13 cellular contexts compared by ENCODE assay signal in genomic region chr15:74378853-74379252, GRCh38. TPM values are rescaled to one million over a fixed set of nuclear protein-coding genes. Genes with fewer than 3 reads are reported as not detected.
DNase-seq lines count a peak whose midpoint lies in the region; ATAC-seq, FAIRE-seq and TF ChIP-seq lines count a peak whose summit lies in the region.
"Had no signal": no experiment of that assay in that cellular context is flagged by ENCODE, and none has a peak within 500 bp of the region (broad histone marks: within the 10 kb centered on the region; RNA-seq: fewer than 3 reads in every experiment).

No MANE protein-coding gene starts in this region.

- no CpG with 5 or more reads among the region's 9 CpGs for WGBS in trophoblast cell (ENCODE audit: extremely low coverage, insufficient coverage, insufficient read length)

- peaks cover 6% of the 10 kb centered on the region for H3K4me1 Mint-ChIP-seq in astrocyte (ENCODE audit: low read depth, unreplicated experiment)

- H2BK120ac ChIP-seq in trophoblast cell (ENCODE audit: insufficient read depth, low read length, poor library complexity): peak overlapping the region; percentile 88

- no peaks in the 10 kb centered on the region for H3K9me2 ChIP-seq in OCI-LY7 (ENCODE audit: insufficient read depth, low read length)

- POLR2A ChIA-PET in OCI-LY7 (lab: Charles Lee): no interaction called here

- H3K9me3 Mint-ChIP-seq in astrocyte (ENCODE audit: unreplicated experiment): no peaks in the 10 kb centered on the region

- H3K23ac ChIP-seq in trophoblast cell (ENCODE audit: low read length): no peak overlapping the region

- no peak overlapping the region for H3K4me3 ChIP-seq in astrocyte (ENCODE audit: insufficient read depth, low read depth, low read length)
- H3K4me3 ChIP-seq in trophoblast cell (ENCODE audit: low read depth, low read length): no peak overlapping the region
- no peak overlapping the region for H3K4me3 ChIP-seq in OCI-LY7 (ENCODE audit: low read depth, low read length, poor library complexity, severe bottlenecking)
- H3K4me3 ChIP-seq in colonic mucosa: no peak overlapping the region
- H3K4me3 ChIP-seq: breast epithelium had no signal

- H4K12ac ChIP-seq in trophoblast cell (ENCODE audit: low read depth, low read length): no peak overlapping the region

- H3K18ac ChIP-seq in trophoblast cell (ENCODE audit: low read length): no peak overlapping the region

- H3K27me3 ChIP-seq in astrocyte (ENCODE audit: insufficient read depth, low read length): no peaks in the 10 kb centered on the region
- H3K27me3 ChIP-seq in trophoblast cell (ENCODE audit: insufficient read depth, low read length): no peaks in the 10 kb centered on the region
- H3K27me3 ChIP-seq in colonic mucosa: no peaks in the 10 kb centered on the region
- H3K27me3 ChIP-seq: breast epithelium had no signal

- H2AK5ac ChIP-seq in trophoblast cell (ENCODE audit: low read length): no peak overlapping the region

- TF ChIP-seq CTCF in astrocyte (IDR thresholded peaks at IDR 0.05; ENCODE audit: insufficient read depth, low read depth, low read length) (no peak), OCI-LY7 (conservative IDR thresholded peaks at IDR 0.05; ENCODE audit: low read length) (no peak), colonic mucosa (IDR thresholded peaks at IDR 0.05) (no peak)

- H3K14ac ChIP-seq in trophoblast cell (ENCODE audit: low read length): no peak overlapping the region

- no peak for FAIRE-seq in astrocyte (lab: Jason Lieb, UNC)

- H4K91ac ChIP-seq in trophoblast cell (ENCODE audit: low read depth, low read length): peak overlapping the region; percentile 99

- CTCF ChIA-PET in OCI-LY7 (lab: Charles Lee; ENCODE audit: unreplicated experiment): interaction anchor here (1.0 kb wide), 1 partner anchor 55 kb away, joined by 3 read pairs; no protein-coding TSS in a partner anchor

- no peak overlapping the region for H4K8ac ChIP-seq in trophoblast cell (ENCODE audit: low read depth, low read length)

- H2BK12ac ChIP-seq in trophoblast cell (ENCODE audit: low read length): no peak overlapping the region

- no peaks in the 10 kb centered on the region for H3K79me2 ChIP-seq in astrocyte (ENCODE audit: insufficient read depth, low read length)
- peaks cover 4% of the 10 kb centered on the region for H3K79me2 ChIP-seq in trophoblast cell (ENCODE audit: control insufficient read depth, insufficient read depth, low read length, poor library complexity)
- H3K79me2 ChIP-seq in OCI-LY7 (ENCODE audit: insufficient read depth, low read depth, low read length): no peaks in the 10 kb centered on the region

- H3K4me2 ChIP-seq in astrocyte (ENCODE audit: low read length): peak overlapping the region; percentile 49
- peak overlapping the region; percentile 18 for H3K4me2 ChIP-seq in trophoblast cell (ENCODE audit: low read length)
- no peak overlapping the region for H3K4me2 ChIP-seq in OCI-LY7 (ENCODE audit: low read length)

- H3K4me1 ChIP-seq in astrocyte (ENCODE audit: insufficient read depth, low read length) (peaks cover 33% of the 10 kb centered on the region), trophoblast cell (ENCODE audit: control insufficient read depth in 1 of 2, insufficient read depth in 2 of 2, low read length in 2 of 2) (peaks cover 19 to 31% of the 10 kb centered on the region in 2 experiments), OCI-LY7 (ENCODE audit: insufficient read depth, low read length, poor library complexity, severe bottlenecking) (peaks cover 28% of the 10 kb centered on the region), colonic mucosa (no peaks in the 10 kb centered on the region)

- peak overlapping the region; percentile 66 for H2BK5ac ChIP-seq in trophoblast cell (ENCODE audit: low read depth, low read length, poor library complexity)

- peak overlapping the region; percentile 55 for H3K9ac ChIP-seq in astrocyte (ENCODE audit: low read length)
- H3K9ac ChIP-seq in trophoblast cell (ENCODE audit: low read length): no peak overlapping the region
- no peak overlapping the region for H3K9ac ChIP-seq in colonic mucosa (ENCODE audit: low read depth in 2 of 2, low read length in 2 of 2)

- peak overlapping the region; percentile 50 for H3K27ac Mint-ChIP-seq in astrocyte (ENCODE audit: unreplicated experiment)

- no peak overlapping the region for H3K4ac ChIP-seq in trophoblast cell (ENCODE audit: low read depth, low read length)

- peak; percentile 49 for DNase-seq in EH (ENCODE audit: low read depth)
- peak; percentile 97 for DNase-seq in NCI-H226
- DNase-seq in astrocyte (ENCODE audit: low read depth): peak; percentile 83
- DNase-seq in trophoblast cell: peak; percentile 99
- DNase-seq in OCI-LY7 (ENCODE audit: low spot score): no peak
- no peak for DNase-seq in colonic mucosa
- no peak for DNase-seq in occipital lobe (lab: John Stamatoyannopoulos, UW)
- DNase-seq: DMS79 treated with DMSO at 0.1 percent for 48 hours, NCI-H2029 had no signal

- intact Hi-C loops in OCI-LY7 (cut with micrococcal nuclease; ENCODE audit: unreplicated experiment) (loop anchor here (10.0 kb wide), 1 partner anchor 386 kb away; no protein-coding TSS in a partner anchor), colonic mucosa (cut with DNase I) (loop anchor here (5.0 to 10.0 kb wide), 2 partner anchors 113 to 386 kb away; no protein-coding TSS in a partner anchor)

- no peaks in the 10 kb centered on the region for H4K20me1 ChIP-seq in astrocyte (ENCODE audit: insufficient read depth, low read length)
- no peaks in the 10 kb centered on the region for H4K20me1 ChIP-seq in OCI-LY7 (ENCODE audit: insufficient read depth, low read length)

- peaks cover 41% of the 10 kb centered on the region for H3K79me1 ChIP-seq in trophoblast cell (ENCODE audit: low read length)

- H2AFZ ChIP-seq in astrocyte (ENCODE audit: low read depth, low read length) (peak overlapping the region; percentile 1), trophoblast cell (ENCODE audit: insufficient read depth, low read length, poor library complexity) (no peak overlapping the region), OCI-LY7 (ENCODE audit: low read length) (no peak overlapping the region)

- H3K36me3 Mint-ChIP-seq in astrocyte (ENCODE audit: low read depth, unreplicated experiment): no peaks in the 10 kb centered on the region

- H3K9me3 ChIP-seq in astrocyte (ENCODE audit: insufficient read depth, low read depth, low read length): no peaks in the 10 kb centered on the region
- no peaks in the 10 kb centered on the region for H3K9me3 ChIP-seq in trophoblast cell (ENCODE audit: insufficient read depth, low read depth, low read length)
- no peaks in the 10 kb centered on the region for H3K9me3 ChIP-seq in OCI-LY7 (ENCODE audit: low read length)
- H3K9me3 ChIP-seq in colonic mucosa: no peaks in the 10 kb centered on the region
- H3K9me3 ChIP-seq: breast epithelium, neutrophil had no signal

- H3K36me3 ChIP-seq in astrocyte (ENCODE audit: insufficient read depth, low read length) (no peaks in the 10 kb centered on the region), trophoblast cell (ENCODE audit: control insufficient read depth in 1 of 2, insufficient read depth in 2 of 2, low read length in 2 of 2) (no peaks in the 10 kb centered on the region), OCI-LY7 (ENCODE audit: insufficient read depth, low read length) (no peaks in the 10 kb centered on the region), colonic mucosa (no peaks in the 10 kb centered on the region)
- H3K36me3 ChIP-seq: breast epithelium, neutrophil had no signal

- H3K27me3 Mint-ChIP-seq in astrocyte (ENCODE audit: low read depth, unreplicated experiment): peaks cover 12% of the 10 kb centered on the region

- no peak for ATAC-seq in GM18909 (IDR thresholded peaks at IDR 0.05; ENCODE audit: poor library complexity, unreplicated experiment)

- H3K4me3 Mint-ChIP-seq in astrocyte (ENCODE audit: unreplicated experiment): no peak overlapping the region

- H3K27ac ChIP-seq in astrocyte (ENCODE audit: low read depth, low read length): peak overlapping the region; percentile 15
- peak overlapping the region; percentile 91 for H3K27ac ChIP-seq in trophoblast cell (ENCODE audit: low read depth, low read length)
- no peak overlapping the region for H3K27ac ChIP-seq in OCI-LY7 (ENCODE audit: low read depth, low read length, poor library complexity, severe bottlenecking)
- H3K27ac ChIP-seq in colonic mucosa: no peak overlapping the region
- H3K27ac ChIP-seq: breast epithelium, HL-60, neutrophil had no signal

- BruUV-seq in OCI-LY7 (replicated peaks; lab: Mats Ljungman, UMichigan): no TSS peak

RNA-seq across cellular contexts. Expression of gene CYP11A1, which starts 11.4 kb away (rescaled TPM):
- total RNA-seq in astrocyte (0.43 and 0.60 TPM in 2 replicates), OCI-LY7 (2022) (not detected in 2 replicates), colonic mucosa (1 to 10 TPM in 1 of 2 donors, not detected in 1; 1.3 TPM), occipital lobe (not detected)
- polyA plus RNA-seq in trophoblast cell (2013): 217 and 235 TPM in 2 replicates
- not detected in 2 replicates for total RNA-seq in OCI-LY7 (2014; rRNA removed; shearing (Covaris generic))

RNA-seq across cellular contexts. Expression of gene SEMA7A, which starts 54.9 kb away (rescaled TPM):
- total RNA-seq in astrocyte: 26.7 and 36.3 TPM in 2 replicates
- polyA plus RNA-seq in trophoblast cell (2013): 135 and 149 TPM in 2 replicates
- total RNA-seq in OCI-LY7 (2014; rRNA removed; shearing (Covaris generic)): 0.06 and 0.08 TPM in 2 replicates
- total RNA-seq in OCI-LY7 (2022): 0.46 and 1.0 TPM in 2 replicates
- total RNA-seq in colonic mucosa: 1 to 10 TPM; 1.8 to 2.0 TPM
- 51.5 TPM for total RNA-seq in occipital lobe

Comparison
In these comparisons a context has a peak if more than half of its experiments do, and no peak if none do; other contexts are left out.
1. DNase-seq: peak in EH (single experiment), NCI-H226 (single experiment), astrocyte (single experiment) and trophoblast cell (2 of 2); none in OCI-LY7 (single experiment), colonic mucosa (single experiment) and occipital lobe (single experiment).
2. H3K27ac ChIP-seq: peak in astrocyte (single experiment) and trophoblast cell (single experiment); none in OCI-LY7 (single experiment) and colonic mucosa (single experiment).